8 cellular contexts compared by ENCODE assay signal in the genomic region with DNA sequence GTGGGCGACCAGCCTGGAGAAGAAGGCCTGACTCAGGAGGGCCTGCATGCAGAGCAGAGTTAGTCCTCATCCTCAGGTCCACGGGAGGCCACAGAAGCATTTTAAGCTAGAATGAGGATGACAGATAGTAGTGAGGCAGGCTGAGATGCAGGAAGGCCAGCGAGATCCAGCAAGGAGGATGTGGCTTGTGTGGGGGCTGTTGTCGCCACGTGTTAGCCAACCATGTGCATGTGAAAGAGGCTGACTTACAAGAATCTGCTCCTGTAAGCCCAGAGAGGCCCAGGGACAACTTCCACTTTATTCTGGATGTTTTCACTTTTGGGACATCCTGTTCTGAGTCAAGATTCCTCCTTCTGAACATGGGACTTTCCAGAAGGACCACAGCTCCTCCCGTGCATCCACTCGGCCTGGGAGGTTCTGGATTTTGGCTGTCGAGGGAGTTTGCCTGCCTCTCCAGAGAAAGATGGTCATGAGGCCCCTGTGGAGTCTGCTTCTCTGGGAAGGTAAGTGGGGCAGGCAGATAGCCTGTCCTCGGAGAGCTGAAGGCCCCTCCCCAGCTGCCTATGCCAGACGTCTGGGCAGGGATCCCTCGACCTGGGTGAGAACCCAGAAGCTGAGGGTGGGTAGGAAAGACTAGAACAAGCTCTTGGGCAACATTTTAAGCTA. TPM values are rescaled to one million over a fixed set of nuclear protein-coding genes. Genes with fewer than 3 reads are reported as not detected.
DNase-seq lines count a peak whose midpoint lies in the region; ATAC-seq and TF ChIP-seq lines count a peak whose summit lies in the region.

A gene (plus strand): TSS at position 438 of the 666 bp plus-strand sequence. CDS start 26 bp downstream, at position 464.

- no peaks in the 10 kb centered on the region for H3K4me1 ChIP-seq in right lobe of liver

- no peaks in the 10 kb centered on the region for H3K9me3 ChIP-seq in right lobe of liver

- DNase-seq in activated CD4-positive, CD25-positive, alpha-beta regulatory T cell treated with anti-CD3 and anti-CD28 coated beads, Interleukin-2, amount 50 U/mL, for 16 hours (ENCODE audit: low read depth, low spot score) = peak; percentile 4
- DNase-seq in activated CD4-positive, CD25-positive, alpha-beta regulatory T cell (lab: John Stamatoyannopoulos, UW) = no peak
- DNase-seq in activated T-cell treated with anti-CD3 and anti-CD28 coated beads for 4 hours = peak; percentile 30
- DNase-seq in right lobe of liver = peak in 1 of 3 donors; percentile 36
- peak; percentile 43 for DNase-seq in stimulated activated naive CD4-positive, alpha-beta T cell treated with Interleukin-2 at 50 U/mL for 16 hours (lab: John Stamatoyannopoulos, UW)
- no peak for DNase-seq in NAMALWA (ENCODE audit: low spot score)
- DNase-seq in COR-L47 (lab: John Stamatoyannopoulos, UW) = no peak

- H3K27ac ChIP-seq in right lobe of liver = no peak within 1 kb of the TSS

- no peaks in the 10 kb centered on the region for H3K36me3 ChIP-seq in right lobe of liver

- no peak for TF ChIP-seq CTCF in right lobe of liver (IDR thresholded peaks at IDR 0.05)

- 38% methylated on average over 6 of the region's 11 CpGs for WGBS in right lobe of liver (ENCODE audit: insufficient coverage, low coverage, low lambda C conversion rate, missing lambda C conversion rate)

- intact Hi-C loops in right lobe of liver (cut with DNase I) = no loop called here

- peak; percentile 39 to 66 (median 56) for ATAC-seq in right lobe of liver
- no peak for ATAC-seq in GM21367 (IDR thresholded peaks at IDR 0.05; ENCODE audit: unreplicated experiment)

- TF ChIP-seq POLR2A in right lobe of liver (IDR thresholded peaks at IDR 0.05) = no peak

- no peak within 1 kb of the TSS for H3K4me3 ChIP-seq in right lobe of liver

- no peaks in the 10 kb centered on the region for H3K27me3 ChIP-seq in right lobe of liver

RNA-seq across cellular contexts. Expression of the gene that starts here (rescaled TPM):
- 1 to 10 TPM in 5 of 6 experiments, under 1 TPM in 1; 0.33 to 5.7 (median 2.5) TPM for total RNA-seq in right lobe of liver

Comparison
In these comparisons a context has a peak if more than half of its experiments do, and no peak if none do; other contexts are left out.
1. DNase-seq: peak in activated CD4-positive, CD25-positive, alpha-beta regulatory T cell treated with anti-CD3 and anti-CD28 coated beads, Interleukin-2, amount 50 U/mL, for 16 hours (single experiment), activated T-cell treated with anti-CD3 and anti-CD28 coated beads for 4 hours (single experiment) and stimulated activated naive CD4-positive, alpha-beta T cell treated with Interleukin-2 at 50 U/mL for 16 hours (single experiment); none in activated CD4-positive, CD25-positive, alpha-beta regulatory T cell (0 of 4), NAMALWA (single experiment) and COR-L47 (single experiment).